17 cellular contexts compared by ENCODE assay signal in genomic region chr3:196686436-196686835, GRCh38.
"Had no signal": no experiment of that assay in that cellular context is flagged by ENCODE, and none has a peak within 500 bp of the region (broad histone marks: within the 10 kb centered on the region; RNA-seq: fewer than 3 reads in every experiment).

No MANE protein-coding gene starts in this region.

- H3K27ac ChIP-seq: brain microvascular endothelial cell, left ventricle myocardium inferior, parathyroid adenoma, sigmoid colon, stomach, thoracic aorta had no signal

- H2AFZ ChIP-seq: parathyroid adenoma had no signal

- H3K27me3 ChIP-seq: brain microvascular endothelial cell, sigmoid colon, stomach had no signal

- H3K9me3 ChIP-seq: left ventricle myocardium inferior, mucosa of descending colon, sigmoid colon, thoracic aorta had no signal

- H3K4me3 ChIP-seq: left ventricle myocardium inferior, mucosa of descending colon, sigmoid colon, stomach, thoracic aorta had no signal

- H3K27ac Mint-ChIP-seq: activated CD4-positive, alpha-beta T cell treated with anti-CD3 and anti-CD28 coated beads, Interleukin-2, amount 10 ng/mL, durations not matched to agents 24 days and 14 days had no signal

- H3K9me3 Mint-ChIP-seq: activated CD4-positive, alpha-beta T cell treated with anti-CD3 and anti-CD28 coated beads, Interleukin-2, amount 10 ng/mL, durations not matched to agents 24 days and 14 days had no signal

- H3K4me1 ChIP-seq: parathyroid adenoma had no signal

- H3K36me3 ChIP-seq: brain microvascular endothelial cell, left ventricle myocardium inferior, sigmoid colon, stomach, thoracic aorta had no signal

- DNase-seq: activated CD4-positive, alpha-beta T cell treated with anti-CD3 and anti-CD28 coated beads, Interleukin-2, amount 10 ng/mL, durations not matched to agents 24 days and 14 days; activated CD4-positive, CD25-positive, alpha-beta regulatory T cell; activated CD8-positive, alpha-beta memory T cell treated with anti-CD3 and anti-CD28 coated beads for 24 hours; activated naive CD4-positive, alpha-beta T cell; anterior cingulate cortex; brain microvascular endothelial cell; cerebellar nuclear complex; dermis blood vessel endothelial cell; hippocampal formation; left ventricle myocardium inferior; mucosa of descending colon; naive thymus-derived CD4-positive, alpha-beta T cell; sigmoid colon; stimulated activated CD4-positive, alpha-beta T cell treated with anti-CD3 and anti-CD28 coated beads, Interleukin-1b, Interleukin-23, amount 100 ng/mL, for 48 hours; stomach had no signal

- H3K27me3 Mint-ChIP-seq: activated CD4-positive, alpha-beta T cell treated with anti-CD3 and anti-CD28 coated beads, Interleukin-2, amount 10 ng/mL, durations not matched to agents 24 days and 14 days had no signal

- H3K79me2 ChIP-seq: parathyroid adenoma had no signal

- H3K4me3 Mint-ChIP-seq: activated CD4-positive, alpha-beta T cell treated with anti-CD3 and anti-CD28 coated beads, Interleukin-2, amount 10 ng/mL, durations not matched to agents 24 days and 14 days; naive thymus-derived CD4-positive, alpha-beta T cell had no signal

- ATAC-seq: mucosa of descending colon; naive thymus-derived CD4-positive, alpha-beta T cell had no signal

- H3K9ac ChIP-seq: parathyroid adenoma had no signal
